Comparison of ENCODE assay signal across 2 cellular contexts in the genomic region with DNA sequence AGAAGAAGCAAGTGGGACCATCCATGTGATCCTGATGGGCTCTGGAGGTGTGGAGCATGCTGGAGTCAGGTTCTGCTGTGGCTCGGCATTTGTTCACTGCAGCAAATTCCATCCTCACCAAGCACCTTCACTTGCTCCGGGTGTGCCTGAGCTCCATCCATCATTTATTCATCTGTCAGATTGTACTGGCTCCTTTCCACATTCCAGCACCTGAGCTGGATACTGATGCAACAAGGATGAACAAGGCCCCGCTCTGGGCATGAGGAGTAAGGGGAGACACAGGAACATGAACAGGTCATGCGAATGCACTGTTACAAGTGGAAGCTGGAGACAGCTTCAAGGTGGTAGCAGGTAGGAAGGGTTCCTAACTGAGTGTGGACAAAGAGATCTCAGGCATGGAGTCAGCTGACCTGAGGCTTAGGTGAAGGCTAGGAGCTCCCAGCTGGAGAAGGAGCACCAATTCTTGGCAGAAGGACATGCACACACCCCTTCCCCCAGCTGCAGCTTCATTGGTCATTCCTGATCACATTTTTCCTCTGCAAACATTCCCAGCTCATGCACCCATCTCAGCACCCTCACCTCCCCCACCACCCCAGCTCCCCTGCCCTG.
TF ChIP-seq lines count a peak whose summit lies in the region.

No MANE protein-coding gene starts in this region.

TF ChIP-seq in IMR-90, 13 proteins besides CTCF, POLR2A, EP300 and RAD21:
- TF ChIP-seq SMC3 (IDR thresholded peaks at IDR 0.05; ENCODE audit: low read depth, low read length), result no peak
- TF ChIP-seq FOS (IDR thresholded peaks at IDR 0.05; ENCODE audit: low read depth, low read length), result no peak
- no peak for TF ChIP-seq NFE2L2 (IDR thresholded peaks at IDR 0.05; ENCODE audit: low read depth, low read length)
- TF ChIP-seq, protein P1, sequence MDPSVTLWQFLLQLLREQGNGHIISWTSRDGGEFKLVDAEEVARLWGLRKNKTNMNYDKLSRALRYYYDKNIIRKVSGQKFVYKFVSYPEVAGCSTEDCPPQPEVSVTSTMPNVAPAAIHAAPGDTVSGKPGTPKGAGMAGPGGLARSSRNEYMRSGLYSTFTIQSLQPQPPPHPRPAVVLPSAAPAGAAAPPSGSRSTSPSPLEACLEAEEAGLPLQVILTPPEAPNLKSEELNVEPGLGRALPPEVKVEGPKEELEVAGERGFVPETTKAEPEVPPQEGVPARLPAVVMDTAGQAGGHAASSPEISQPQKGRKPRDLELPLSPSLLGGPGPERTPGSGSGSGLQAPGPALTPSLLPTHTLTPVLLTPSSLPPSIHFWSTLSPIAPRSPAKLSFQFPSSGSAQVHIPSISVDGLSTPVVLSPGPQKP (IDR thresholded peaks at IDR 0.05; ENCODE audit: borderline replicate concordance, low read depth, low read length), result no peak
- no peak for TF ChIP-seq CEBPB (IDR thresholded peaks at IDR 0.05; ENCODE audit: low read depth, low read length)

TF ChIP-seq in K562, 482 proteins besides CTCF, POLR2A, EP300 and RAD21:
- TF ChIP-seq TEAD1 (CRISPR knock-in tag; IDR thresholded peaks at IDR 0.05), result 0 out of 4 replicates have a peak, but pooled peaks of 1 of the 2 experiments have one; percentile 31
- no peak for TF ChIP-seq SP1 (CRISPR knock-in tag; IDR thresholded peaks at IDR 0.05)
- peak; percentile 12 for TF ChIP-seq MEIS2 (IDR thresholded peaks at IDR 0.05; ENCODE audit: partially characterized antibody)
- TF ChIP-seq ZNF184 (CRISPR knock-in tag; IDR thresholded peaks at IDR 0.05), result no peak
